38 cellular contexts compared by ENCODE assay signal in the genomic region with DNA sequence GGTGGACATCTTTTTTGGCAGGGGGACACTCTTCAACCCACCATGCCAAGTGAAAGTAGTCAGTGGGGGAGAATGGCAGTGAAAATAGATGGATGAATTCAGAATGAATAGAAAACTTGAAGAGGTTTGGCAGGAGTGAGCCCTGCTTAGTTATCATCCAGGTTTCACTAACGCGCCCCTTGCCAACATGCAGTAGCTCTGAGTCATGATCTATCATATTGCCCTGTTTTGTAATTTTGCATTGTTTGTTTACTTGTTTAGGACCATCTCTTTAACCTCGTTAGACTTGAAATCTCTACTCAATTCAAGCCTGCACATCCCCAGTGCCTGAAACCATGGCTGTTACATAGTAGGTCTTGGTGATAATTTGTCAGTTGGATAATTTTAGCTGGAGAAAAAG.
"Had no signal": no experiment of that assay in that cellular context is flagged by ENCODE, and none has a peak within 500 bp of the region (broad histone marks: within the 10 kb centered on the region; RNA-seq: fewer than 3 reads in every experiment).

No MANE protein-coding gene starts in this region.

- H3K27ac ChIP-seq: adrenal gland, ascending aorta, body of pancreas, brain microvascular endothelial cell, breast epithelium, cardiac muscle cell had no signal

- H3K27me3 ChIP-seq: adrenal gland, ascending aorta, body of pancreas, brain microvascular endothelial cell, breast epithelium, cardiac muscle cell had no signal

- H3K27ac Mint-ChIP-seq: activated naive CD4-positive, alpha-beta T cell treated with anti-CD3 and anti-CD28 coated beads for 36 hours; activated naive CD4-positive, alpha-beta T cell treated with anti-CD3 and anti-CD28 coated beads, Interleukin-2, amount 10 ng/mL, durations not matched to agents 7 days and 5 days; activated naive CD4-positive, alpha-beta T cell treated with anti-CD3 and anti-CD28 coated beads, Interleukin-2, amount 50 U/mL, for 24 hours; activated naive CD4-positive, alpha-beta T cell treated with anti-CD3 and anti-CD28 coated beads, Interleukin-2, amount 50 U/mL, for 72 hours; activated naive CD8-positive, alpha-beta T cell; activated naive CD8-positive, alpha-beta T cell treated with anti-CD3 and anti-CD28 coated beads for 36 hours; activated naive CD8-positive, alpha-beta T cell treated with anti-CD3 and anti-CD28 coated beads, Interleukin-2, amount 10 ng/mL, durations not matched to agents 7 days and 5 days; activated naive CD8-positive, alpha-beta T cell treated with anti-CD3 and anti-CD28 coated beads, Interleukin-2, amount 50 U/mL, for 24 hours; activated T-cell treated with anti-CD3 and anti-CD28 coated beads, Interleukin-2, amount 50 U/mL, for 24 hours; activated T-cell treated with anti-CD3 and anti-CD28 coated beads, Interleukin-2, amount 50 U/mL, for 72 hours; activated T-helper 1 cell treated with anti-CD3 and anti-CD28 coated beads, Interleukin-12 subunit alpha, Interleukin-12 subunit beta, Interleukin-2, Interleukin-4 antibody, amounts not matched to agents 30 ng/mL and 10 ng/mL and 1 ng/mL, durations not matched to agents 14 hours and 24 hours and 36 hours; activated T-helper 17 cell treated with anti-CD3 and anti-CD28 coated beads, Interleukin-2, amount 50 U/mL, for 72 hours; activated T-helper 2 cell treated with anti-CD3 and anti-CD28 coated beads, Interferon-gamma antibody, Interleukin-2, Interleukin-4, amounts not matched to agents 10 μg/mL and 5 μg/mL and 100 μg/mL, durations not matched to agents 14 hours and 24 hours and 36 hours had no signal

- H3K27me3 Mint-ChIP-seq: activated naive CD4-positive, alpha-beta T cell treated with anti-CD3 and anti-CD28 coated beads, Interleukin-2, amount 10 ng/mL, durations not matched to agents 7 days and 5 days; activated naive CD4-positive, alpha-beta T cell treated with anti-CD3 and anti-CD28 coated beads, Interleukin-2, amount 50 U/mL, for 24 hours; activated naive CD8-positive, alpha-beta T cell; activated naive CD8-positive, alpha-beta T cell treated with anti-CD3 and anti-CD28 coated beads for 36 hours; activated naive CD8-positive, alpha-beta T cell treated with anti-CD3 and anti-CD28 coated beads, Interleukin-2, amount 10 ng/mL, durations not matched to agents 7 days and 5 days; activated naive CD8-positive, alpha-beta T cell treated with anti-CD3 and anti-CD28 coated beads, Interleukin-2, amount 50 U/mL, for 24 hours; activated T-cell treated with anti-CD3 and anti-CD28 coated beads, Interleukin-2, amount 50 U/mL, for 24 hours; activated T-helper 17 cell treated with anti-CD3 and anti-CD28 coated beads, Interleukin-2, amount 50 U/mL, for 72 hours; central memory CD8-positive, alpha-beta T cell had no signal

- H3K4me3 Mint-ChIP-seq: activated naive CD4-positive, alpha-beta T cell treated with anti-CD3 and anti-CD28 coated beads for 36 hours; activated naive CD4-positive, alpha-beta T cell treated with anti-CD3 and anti-CD28 coated beads, Interleukin-2, amount 10 ng/mL, durations not matched to agents 7 days and 5 days; activated naive CD4-positive, alpha-beta T cell treated with anti-CD3 and anti-CD28 coated beads, Interleukin-2, amount 50 U/mL, for 24 hours; activated naive CD8-positive, alpha-beta T cell; activated naive CD8-positive, alpha-beta T cell treated with anti-CD3 and anti-CD28 coated beads for 36 hours; activated naive CD8-positive, alpha-beta T cell treated with anti-CD3 and anti-CD28 coated beads, Interleukin-2, amount 10 ng/mL, durations not matched to agents 7 days and 5 days; activated naive CD8-positive, alpha-beta T cell treated with anti-CD3 and anti-CD28 coated beads, Interleukin-2, amount 50 U/mL, for 24 hours; activated T-cell treated with anti-CD3 and anti-CD28 coated beads, Interleukin-2, amount 50 U/mL, for 24 hours; activated T-cell treated with anti-CD3 and anti-CD28 coated beads, Interleukin-2, amount 50 U/mL, for 4 hours; activated T-cell treated with anti-CD3 and anti-CD28 coated beads, Interleukin-2, amount 50 U/mL, for 72 hours; activated T-helper 1 cell treated with anti-CD3 and anti-CD28 coated beads, Interleukin-12 subunit alpha, Interleukin-12 subunit beta, Interleukin-2, Interleukin-4 antibody, amounts not matched to agents 30 ng/mL and 10 ng/mL and 1 ng/mL, durations not matched to agents 14 hours and 24 hours and 36 hours; activated T-helper 17 cell treated with anti-CD3 and anti-CD28 coated beads, Interleukin-2, amount 50 U/mL, for 72 hours; brain; central memory CD8-positive, alpha-beta T cell had no signal

- H3K36me3 Mint-ChIP-seq: activated naive CD4-positive, alpha-beta T cell treated with anti-CD3 and anti-CD28 coated beads, Interleukin-2, amount 10 ng/mL, durations not matched to agents 7 days and 5 days; activated naive CD4-positive, alpha-beta T cell treated with anti-CD3 and anti-CD28 coated beads, Interleukin-2, amount 50 U/mL, for 24 hours; activated naive CD8-positive, alpha-beta T cell; activated naive CD8-positive, alpha-beta T cell treated with anti-CD3 and anti-CD28 coated beads for 36 hours; activated naive CD8-positive, alpha-beta T cell treated with anti-CD3 and anti-CD28 coated beads, Interleukin-2, amount 10 ng/mL, durations not matched to agents 7 days and 5 days had no signal

- H3K9me3 ChIP-seq: adrenal gland, ascending aorta, body of pancreas had no signal

- H3K36me3 ChIP-seq: adrenal gland, ascending aorta, brain microvascular endothelial cell, breast epithelium, cardiac muscle cell had no signal

- ATAC-seq: activated naive CD4-positive, alpha-beta T cell treated with anti-CD3 and anti-CD28 coated beads, Interleukin-2, amount 50 U/mL, for 72 hours; activated naive CD8-positive, alpha-beta T cell treated with anti-CD3 and anti-CD28 coated beads, Interleukin-2, amount 50 U/mL, for 24 hours; activated T-cell treated with anti-CD3 and anti-CD28 coated beads, Interleukin-2, amount 50 U/mL, for 4 hours; activated T-cell treated with anti-CD3 and anti-CD28 coated beads, Interleukin-2, amount 50 U/mL, for 72 hours; activated T-helper 17 cell treated with anti-CD3 and anti-CD28 coated beads, Interleukin-2, amount 50 U/mL, for 72 hours; body of pancreas had no signal

- DNase-seq: activated effector memory CD4-positive, alpha-beta T cell treated with anti-CD3 and anti-CD28 coated beads, Interleukin-2, amount 50 U/mL, for 16 hours; activated effector memory CD4-positive, alpha-beta T cell treated with Interleukin-2 at 50 U/mL for 16 hours; activated gamma-delta T cell; activated gamma-delta T cell treated with Interleukin-2 at 50 U/mL for 16 hours; activated naive CD4-positive, alpha-beta T cell; activated naive CD4-positive, alpha-beta T cell treated with anti-CD3 and anti-CD28 coated beads for 36 hours; activated naive CD4-positive, alpha-beta T cell treated with anti-CD3 and anti-CD28 coated beads, Interleukin-2, amount 10 ng/mL, durations not matched to agents 7 days and 5 days; activated naive CD4-positive, alpha-beta T cell treated with anti-CD3 and anti-CD28 coated beads, Interleukin-2, amount 50 U/mL, for 16 hours; activated naive CD4-positive, alpha-beta T cell treated with Interleukin-2 at 50 U/mL for 16 hours; activated naive CD8-positive, alpha-beta T cell treated with anti-CD3 and anti-CD28 coated beads for 36 hours; activated naive CD8-positive, alpha-beta T cell treated with anti-CD3 and anti-CD28 coated beads, Interleukin-2, amount 10 ng/mL, durations not matched to agents 7 days and 5 days; activated naive CD8-positive, alpha-beta T cell treated with anti-CD3 and anti-CD28 coated beads, Interleukin-2, amount 50 U/mL, for 24 hours; activated T-cell treated with anti-CD3 and anti-CD28 coated beads, Interleukin-2, amount 50 U/mL, for 1 hour; activated T-cell treated with anti-CD3 and anti-CD28 coated beads, Interleukin-2, amount 50 U/mL, for 24 hours; activated T-cell treated with anti-CD3 and anti-CD28 coated beads, Interleukin-2, amount 50 U/mL, for 4 hours; activated T-cell treated with anti-CD3 and anti-CD28 coated beads, Interleukin-2, amount 50 U/mL, for 48 hours; activated T-cell treated with anti-CD3 and anti-CD28 coated beads, Interleukin-2, amount 50 U/mL, for 72 hours; adrenal gland; amniotic stem cell; amygdala; anterior cingulate cortex; aorta; body of pancreas; brain microvascular endothelial cell; caudate nucleus; central memory CD4-positive, alpha-beta T cell; cerebellar nuclear complex had no signal

- H3K4me1 Mint-ChIP-seq: activated naive CD4-positive, alpha-beta T cell treated with anti-CD3 and anti-CD28 coated beads, Interleukin-2, amount 10 ng/mL, durations not matched to agents 7 days and 5 days; activated naive CD4-positive, alpha-beta T cell treated with anti-CD3 and anti-CD28 coated beads, Interleukin-2, amount 50 U/mL, for 24 hours; activated naive CD8-positive, alpha-beta T cell treated with anti-CD3 and anti-CD28 coated beads for 36 hours; activated naive CD8-positive, alpha-beta T cell treated with anti-CD3 and anti-CD28 coated beads, Interleukin-2, amount 10 ng/mL, durations not matched to agents 7 days and 5 days; activated naive CD8-positive, alpha-beta T cell treated with anti-CD3 and anti-CD28 coated beads, Interleukin-2, amount 50 U/mL, for 24 hours; activated T-helper 17 cell treated with anti-CD3 and anti-CD28 coated beads, Interleukin-2, amount 50 U/mL, for 72 hours; central memory CD8-positive, alpha-beta T cell had no signal

- H3K4me3 ChIP-seq: adrenal gland, ascending aorta, body of pancreas, breast epithelium, cardiac muscle cell had no signal

- H3K4me1 ChIP-seq: adrenal gland, ascending aorta, body of pancreas, breast epithelium had no signal
